ENCODE assay signal across 15 cellular contexts in the genomic region with DNA sequence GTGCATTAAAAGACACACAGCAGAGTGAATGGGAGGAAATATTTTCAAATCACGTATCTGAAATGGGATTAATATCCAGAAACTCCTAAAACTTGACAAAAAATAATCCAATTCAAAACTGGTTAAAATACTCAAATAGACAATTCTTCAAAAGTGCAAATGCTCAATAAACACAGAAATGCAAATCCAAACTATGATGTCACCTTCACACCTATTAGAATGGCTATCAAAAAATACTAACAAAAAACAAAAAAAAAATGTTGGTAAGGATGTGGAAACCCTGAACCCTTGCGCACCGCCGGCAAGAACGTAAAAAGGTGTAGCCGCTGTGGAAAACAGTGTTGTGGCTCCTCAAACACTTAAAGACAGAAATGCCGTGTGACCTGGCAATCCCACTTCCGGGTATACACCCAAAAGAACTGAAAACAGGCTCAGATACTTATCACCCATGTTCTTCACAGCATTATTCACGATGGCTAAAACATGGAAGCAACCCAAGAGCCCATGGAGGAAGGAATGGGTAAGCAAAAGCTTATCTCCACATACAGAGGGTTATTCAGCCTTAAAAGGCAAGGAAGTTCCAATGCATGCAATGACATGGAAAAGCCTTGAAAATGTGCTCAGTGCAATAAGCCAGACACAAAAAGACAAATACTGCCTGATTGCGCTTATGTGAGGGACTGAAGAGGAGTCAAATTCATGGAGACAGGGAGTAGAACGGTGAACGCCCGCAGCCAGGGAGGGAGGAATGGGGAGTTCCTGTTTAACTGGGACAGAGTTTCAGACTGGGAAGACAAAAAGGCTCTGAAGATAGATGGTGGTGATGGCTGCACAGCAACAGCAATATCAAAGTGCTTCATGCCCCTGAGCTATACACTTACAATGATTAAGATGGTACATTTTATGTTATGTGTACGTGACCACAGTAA. TPM values are rescaled to one million over a fixed set of nuclear protein-coding genes. Genes with fewer than 3 reads are reported as not detected.
DNase-seq lines count a peak whose midpoint lies in the region; ATAC-seq and TF ChIP-seq lines count a peak whose summit lies in the region.
"Had no signal": no experiment of that assay in that cellular context is flagged by ENCODE, and none has a peak within 500 bp of the region (broad histone marks: within the 10 kb centered on the region; RNA-seq: fewer than 3 reads in every experiment).

No MANE protein-coding gene starts in this region.

- no peaks in the 10 kb centered on the region for H3K9me3 Mint-ChIP-seq in activated T-cell treated with anti-CD3 and anti-CD28 coated beads, Interleukin-2, amount 50 U/mL, for 24 hours

- no peak overlapping the region for H3K4me3 ChIP-seq in thymus (ENCODE audit: low read length)
- H3K4me3 ChIP-seq: A549, esophagus squamous epithelium had no signal

- 46% methylated on average over 14 of the region's 14 CpGs for WGBS in thymus

- peak overlapping the region; percentile 53 for H3K27ac Mint-ChIP-seq in activated T-cell treated with anti-CD3 and anti-CD28 coated beads, Interleukin-2, amount 50 U/mL, for 24 hours
- H3K27ac Mint-ChIP-seq: nephron had no signal

- DNase-seq in activated naive CD4-positive, alpha-beta T cell treated with Interleukin-2 at 50 U/mL for 16 hours = peak; percentile 24
- no peak for DNase-seq in activated naive CD4-positive, alpha-beta T cell treated with anti-CD3 and anti-CD28 coated beads, Interleukin-2, amount 50 U/mL, for 16 hours
- no peak for DNase-seq in activated T-cell treated with anti-CD3 and anti-CD28 coated beads, Interleukin-2, amount 50 U/mL, for 24 hours
- peak; percentile 78 to 82 for DNase-seq in erythroblast (lab: John Stamatoyannopoulos, UW)
- no peak for DNase-seq in NCI-H774 (lab: John Stamatoyannopoulos, UW)
- DNase-seq in left colon = no peak
- DNase-seq: DMS79 treated with DMSO at 0.1 percent for 48 hours, esophagus squamous epithelium, NCI-H510A treated with DMSO at 0.1 percent for 48 hours had no signal

- H3K27me3 ChIP-seq in thymus (ENCODE audit: control insufficient read depth, insufficient read depth) = no peaks in the 10 kb centered on the region
- H3K27me3 ChIP-seq: esophagus squamous epithelium had no signal

- no peaks in the 10 kb centered on the region for H3K9me3 ChIP-seq in thymus (ENCODE audit: control insufficient read depth)
- H3K9me3 ChIP-seq: A549, esophagus squamous epithelium had no signal

- no peak for TF ChIP-seq POLR2A in erythroblast (IDR thresholded peaks at IDR 0.05; ENCODE audit: low read length)

- H3K4me1 Mint-ChIP-seq in activated T-cell treated with anti-CD3 and anti-CD28 coated beads, Interleukin-2, amount 50 U/mL, for 24 hours (ENCODE audit: low read depth) = peaks cover 81% of the 10 kb centered on the region

- H3K27me3 Mint-ChIP-seq in activated T-cell treated with anti-CD3 and anti-CD28 coated beads, Interleukin-2, amount 50 U/mL, for 24 hours = no peaks in the 10 kb centered on the region

- H3K4me1 ChIP-seq in thymus (ENCODE audit: control insufficient read depth, insufficient read depth, low read length) = peaks cover 7% of the 10 kb centered on the region

- peak overlapping the region; percentile 36 for H3K27ac ChIP-seq in thymus (ENCODE audit: low read depth)
- H3K27ac ChIP-seq: A549, esophagus squamous epithelium had no signal

- peaks cover 28% of the 10 kb centered on the region for H3K36me3 ChIP-seq in thymus (ENCODE audit: control insufficient read depth, insufficient read depth)

- H3K36me3 Mint-ChIP-seq in activated T-cell treated with anti-CD3 and anti-CD28 coated beads, Interleukin-2, amount 50 U/mL, for 24 hours (ENCODE audit: low read depth) = peaks cover 79% of the 10 kb centered on the region

- peak overlapping the region; percentile 32 for H3K4me3 Mint-ChIP-seq in activated T-cell treated with anti-CD3 and anti-CD28 coated beads, Interleukin-2, amount 50 U/mL, for 24 hours
- H3K4me3 Mint-ChIP-seq: brain, nephron had no signal

- ATAC-seq in left colon = no peak
- no peak for ATAC-seq in HG02884 (IDR thresholded peaks at IDR 0.05; ENCODE audit: unreplicated experiment)
- ATAC-seq: A549, Right ventricle myocardium inferior had no signal

- intact Hi-C loops in left colon (cut with DNase I, micrococcal nuclease) = no loop called here

RNA-seq across cellular contexts. Expression of a gene that starts 19.6 kb away (rescaled TPM):
- polyA plus RNA-seq in thymus = 43.6 TPM
- 10 to 100 TPM; 32.9 to 34.9 TPM for total RNA-seq in left colon

RNA-seq across cellular contexts. Expression of a gene that starts 45.6 kb away (rescaled TPM):
- 6.4 TPM for polyA plus RNA-seq in thymus
- total RNA-seq in left colon = 10 to 100 TPM; 16.9 to 19.5 TPM

Comparison
In these comparisons a context has a peak if more than half of its experiments do, and no peak if none do; other contexts are left out.
1. DNase-seq: peak in activated naive CD4-positive, alpha-beta T cell treated with Interleukin-2 at 50 U/mL for 16 hours (single experiment) and erythroblast (2 of 2); none in activated naive CD4-positive, alpha-beta T cell treated with anti-CD3 and anti-CD28 coated beads, Interleukin-2, amount 50 U/mL, for 16 hours (single experiment), activated T-cell treated with anti-CD3 and anti-CD28 coated beads, Interleukin-2, amount 50 U/mL, for 24 hours (single experiment), NCI-H774 (single experiment) and left colon (0 of 2).